8 cellular contexts compared by ENCODE assay signal in the genomic region with DNA sequence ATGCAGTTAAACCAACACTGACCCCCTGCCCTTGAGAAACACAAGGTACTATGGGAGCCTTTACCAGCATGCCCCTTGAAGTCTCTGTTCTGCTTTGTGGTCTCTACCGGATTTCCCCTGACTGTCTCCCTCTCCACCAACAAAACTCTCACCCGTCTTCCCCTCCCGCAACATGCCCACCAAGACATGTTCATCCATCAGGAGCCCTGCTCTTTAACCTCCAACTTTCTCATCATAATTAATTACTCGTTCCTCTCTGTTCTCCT. TPM values are rescaled to one million over a fixed set of nuclear protein-coding genes. Genes with fewer than 3 reads are reported as not detected.
DNase-seq lines count a peak whose midpoint lies in the region; ATAC-seq, FAIRE-seq and TF ChIP-seq lines count a peak whose summit lies in the region.

No MANE protein-coding gene starts in this region.

- H3K4me1 Mint-ChIP-seq in T-cell = peaks cover 22 to 41% (median 25%) of the 10 kb centered on the region in 3 donors
- peaks cover 16% of the 10 kb centered on the region for H3K4me1 Mint-ChIP-seq in endothelial cell (ENCODE audit: unreplicated experiment)

- H3K4me3 Mint-ChIP-seq in T-cell (peak overlapping the region; percentile 84 to 98 (median 97)), endothelial cell (ENCODE audit: unreplicated experiment) (peak overlapping the region; percentile 95)

- H3K9me2 ChIP-seq in neural cell (ENCODE audit: insufficient read depth, low read length) = no peaks in the 10 kb centered on the region

- H3F3A ChIP-seq in neural cell (ENCODE audit: insufficient read depth, low read length, poor library complexity, severe bottlenecking) = no peaks in the 10 kb centered on the region

- FAIRE-seq in GM18507 (lab: Jason Lieb, UNC) = peak; percentile 75

- no peaks in the 10 kb centered on the region for H3K9me3 ChIP-seq in neural cell (ENCODE audit: low read length)

- peak overlapping the region; percentile 78 for H3K4me3 ChIP-seq in neural cell (ENCODE audit: low read length)

- H2AFZ ChIP-seq in neural cell (ENCODE audit: low read depth, low read length) = peak overlapping the region; percentile 90

- POLR2A ChIA-PET in T-cell (lab: Charles Lee) = no interaction called here

- H3K27ac ChIP-seq in neural cell (ENCODE audit: low read length) = peak overlapping the region; percentile 89

- peak overlapping the region; percentile 80 for H3K9ac ChIP-seq in neural cell (ENCODE audit: low read length)

- H3K4me2 ChIP-seq in neural cell (ENCODE audit: low read length) = peak overlapping the region; percentile 90

- H3K27ac Mint-ChIP-seq in T-cell = peak overlapping the region; percentile 90 to 98
- peak overlapping the region; percentile 97 for H3K27ac Mint-ChIP-seq in endothelial cell (ENCODE audit: unreplicated experiment)

- no peak for TF ChIP-seq RAD21 in neural cell (conservative IDR thresholded peaks at IDR 0.05)

- no peak for TF ChIP-seq CTCF in endothelial cell (IDR thresholded peaks at IDR 0.05; ENCODE audit: unreplicated experiment)
- no peak for TF ChIP-seq CTCF in neural cell (IDR thresholded peaks at IDR 0.05; ENCODE audit: poor library complexity, severe bottlenecking)

- no peak for TF ChIP-seq EP300 in neural cell (conservative IDR thresholded peaks at IDR 0.05; ENCODE audit: poor library complexity, severe bottlenecking)

- ATAC-seq in HG03039 (IDR thresholded peaks at IDR 0.05; ENCODE audit: unreplicated experiment) (peak; percentile 50), T-cell (replicated peaks in 1 of 4) (peak in 3 of 4 experiments; percentile 26 to 65 (median 35))

- H3K79me2 ChIP-seq in neural cell (replicated peaks; ENCODE audit: insufficient read depth, low read length) = no peaks in the 10 kb centered on the region

- H3K27me3 ChIP-seq in neural cell (ENCODE audit: insufficient read depth, low read depth, low read length) = no peaks in the 10 kb centered on the region

- CTCF ChIA-PET in T-cell (lab: Charles Lee) = no interaction called here

- H3K36me3 ChIP-seq in neural cell (ENCODE audit: insufficient read depth, low read length) = no peaks in the 10 kb centered on the region

- H4K20me1 ChIP-seq in neural cell (ENCODE audit: insufficient read depth) = no peaks in the 10 kb centered on the region

- peak; percentile 1 for DNase-seq in A172 (ENCODE audit: low spot score)
- DNase-seq in GM18507 (ENCODE audit: extremely low spot score, insufficient read length, low read depth) = no peak
- peak in 25 of 34 experiments; percentile 3 to 58 (median 29) for DNase-seq in T-cell
- DNase-seq in endothelial cell (ENCODE audit: low spot score) = peak; percentile 12
- no peak for DNase-seq in ureter (ENCODE audit: low spot score)
- no peak for DNase-seq in kidney glomerular epithelial cell (lab: John Stamatoyannopoulos, UW)

- H3K9me3 Mint-ChIP-seq in T-cell (peaks cover 0 to 4% (median 0%) of the 10 kb centered on the region in 3 donors), endothelial cell (ENCODE audit: unreplicated experiment) (no peaks in the 10 kb centered on the region)

- no peaks in the 10 kb centered on the region for H3K27me3 Mint-ChIP-seq in T-cell
- H3K27me3 Mint-ChIP-seq in endothelial cell (ENCODE audit: unreplicated experiment) = peaks cover 4% of the 10 kb centered on the region

- peaks cover 27% of the 10 kb centered on the region for H3K36me3 Mint-ChIP-seq in T-cell
- H3K36me3 Mint-ChIP-seq in endothelial cell (ENCODE audit: low read depth, unreplicated experiment) = peaks cover 3% of the 10 kb centered on the region

TF ChIP-seq in neural cell, 6 proteins besides CTCF, POLR2A, EP300 and RAD21:
- TF ChIP-seq SMC3 (conservative IDR thresholded peaks at IDR 0.05; ENCODE audit: poor library complexity) = no peak
- TF ChIP-seq TAF1 (IDR thresholded peaks at IDR 0.05; ENCODE audit: low read depth) = peak; percentile 7
- no peak for TF ChIP-seq MXI1 (conservative IDR thresholded peaks at IDR 0.05; ENCODE audit: poor library complexity, severe bottlenecking)

RNA-seq across cellular contexts. Expression of a gene that starts 1.1 kb away (rescaled TPM):
- total RNA-seq in A172 (2014; rRNA removed; shearing (Covaris generic)) = 0.09 and 1.4 TPM in 2 replicates
- 1 to 10 TPM in 3 of 5 donors, under 1 TPM in 2; 0.79 to 7.2 (median 1.4) TPM for total RNA-seq in T-cell
- total RNA-seq in endothelial cell (ENCODE audit: unreplicated experiment) = 1.4 TPM
- polyA plus RNA-seq in neural cell = 1.4 and 1.6 TPM in 2 replicates
- 1.2 and 1.5 TPM in 2 replicates for polyA minus RNA-seq in neural cell
- 1.6 TPM for total RNA-seq in ureter

RNA-seq across cellular contexts. Expression of a gene that starts 43.0 kb away (rescaled TPM):
- total RNA-seq in A172 (2014; rRNA removed; shearing (Covaris generic)) = 7.7 and 9.9 TPM in 2 replicates
- total RNA-seq in T-cell (10 to 100 TPM in 3 of 5 donors, 1 to 10 TPM in 2; 5.9 to 13.1 (median 10.7) TPM), endothelial cell (ENCODE audit: unreplicated experiment) (6.5 TPM), ureter (9.9 TPM)
- polyA plus RNA-seq in neural cell = 31.9 and 36.6 TPM in 2 replicates
- polyA minus RNA-seq in neural cell = 24.3 and 31.5 TPM in 2 replicates

Comparison
In these comparisons a context has a peak if more than half of its experiments do, and no peak if none do; other contexts are left out.
1. DNase-seq: peak in A172 (single experiment), T-cell (25 of 34) and endothelial cell (single experiment); none in GM18507 (single experiment), ureter (single experiment) and kidney glomerular epithelial cell (single experiment).